Comparison of ENCODE assay signal across 1 cellular context in genomic region chr22:38699143-38699542, GRCh38.
TF ChIP-seq lines count a peak whose summit lies in the region.

No MANE protein-coding gene starts in this region.

TF ChIP-seq in HEK293, 187 proteins besides CTCF, POLR2A, EP300 and RAD21 (continued from another document):
- TF ChIP-seq, protein P1, sequence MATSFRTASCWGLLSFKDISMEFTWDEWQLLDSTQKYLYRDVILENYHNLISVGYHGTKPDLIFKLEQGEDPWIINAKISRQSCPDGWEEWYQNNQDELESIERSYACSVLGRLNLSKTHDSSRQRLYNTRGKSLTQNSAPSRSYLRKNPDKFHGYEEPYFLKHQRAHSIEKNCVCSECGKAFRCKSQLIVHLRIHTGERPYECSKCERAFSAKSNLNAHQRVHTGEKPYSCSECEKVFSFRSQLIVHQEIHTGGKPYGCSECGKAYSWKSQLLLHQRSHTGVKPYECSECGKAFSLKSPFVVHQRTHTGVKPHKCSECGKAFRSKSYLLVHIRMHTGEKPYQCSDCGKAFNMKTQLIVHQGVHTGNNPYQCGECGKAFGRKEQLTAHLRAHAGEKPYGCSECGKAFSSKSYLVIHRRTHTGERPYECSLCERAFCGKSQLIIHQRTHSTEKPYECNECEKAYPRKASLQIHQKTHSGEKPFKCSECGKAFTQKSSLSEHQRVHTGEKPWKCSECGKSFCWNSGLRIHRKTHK (tag by site-specific recombination; IDR thresholded peaks at IDR 0.05), result no peak
- TF ChIP-seq ZNF175 (tag by site-specific recombination; IDR thresholded peaks at IDR 0.05), result no peak
- no peak for TF ChIP-seq ZBTB1 (tag by site-specific recombination; IDR thresholded peaks at IDR 0.05)
- TF ChIP-seq ZNF664 (tag by site-specific recombination; IDR thresholded peaks at IDR 0.05), result no peak
- TF ChIP-seq MYNN (tag by site-specific recombination; IDR thresholded peaks at IDR 0.05; ENCODE audit: borderline replicate concordance), result no peak
- no peak for TF ChIP-seq MZF1 (tag by site-specific recombination; IDR thresholded peaks at IDR 0.05; ENCODE audit: borderline replicate concordance)
- TF ChIP-seq ZNF398 (tag by site-specific recombination; IDR thresholded peaks at IDR 0.05), result no peak
- no peak for TF ChIP-seq PRDM10 (tag by site-specific recombination; IDR thresholded peaks at IDR 0.05)
- no peak for TF ChIP-seq RBAK (tag by site-specific recombination; IDR thresholded peaks at IDR 0.05)
- TF ChIP-seq SETDB1 (IDR thresholded peaks at IDR 0.05; ENCODE audit: insufficient read length, low read length), result no peak
- no peak for TF ChIP-seq ZNF23 (tag by site-specific recombination; IDR thresholded peaks at IDR 0.05; ENCODE audit: borderline replicate concordance)
- TF ChIP-seq ZNF596 (tag by site-specific recombination; IDR thresholded peaks at IDR 0.05), result no peak
- TF ChIP-seq ZNF433 (tag by site-specific recombination; IDR thresholded peaks at IDR 0.05; ENCODE audit: low read depth), result no peak
- no peak for TF ChIP-seq ZNF488 (tag by site-specific recombination; IDR thresholded peaks at IDR 0.05)
- TF ChIP-seq ZNF549 (tag by site-specific recombination; IDR thresholded peaks at IDR 0.05), result no peak
